In the genomic region with DNA sequence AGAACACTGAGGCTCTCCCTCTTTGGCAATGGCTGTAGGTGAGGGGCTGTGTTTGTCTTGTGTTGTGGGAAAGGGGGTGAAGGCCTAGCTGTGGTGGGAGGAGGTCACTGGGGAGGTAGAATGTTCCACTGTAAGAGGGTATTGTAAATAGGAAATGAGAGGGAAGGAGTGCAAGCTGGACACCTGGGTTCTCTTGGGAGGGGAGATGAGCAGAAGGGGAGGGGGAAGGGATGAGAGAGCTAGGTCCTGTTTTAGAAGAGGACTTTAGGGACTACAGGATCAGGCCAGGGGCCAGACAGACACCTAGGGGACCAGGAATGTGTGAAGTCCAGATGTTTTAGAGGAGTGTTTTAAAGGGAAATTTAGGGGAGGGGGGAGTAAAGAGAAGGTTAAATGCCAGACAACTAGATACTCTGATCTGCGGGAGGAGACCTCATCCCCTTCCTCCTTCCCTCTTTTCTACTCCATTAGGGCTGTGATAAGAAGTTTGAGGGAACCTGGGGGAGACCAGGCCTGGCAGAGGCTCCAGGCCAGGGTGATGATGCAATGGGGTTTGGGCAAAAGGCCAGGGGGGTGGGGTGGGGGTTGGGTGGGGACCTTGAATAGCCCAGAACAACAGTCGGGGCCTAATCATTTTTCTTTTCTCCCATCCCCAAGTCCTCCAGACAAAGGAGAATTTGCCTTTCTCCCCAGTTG, we compare ENCODE assay signal across 9 cellular contexts. TPM values are rescaled to one million over a fixed set of nuclear protein-coding genes. Genes with fewer than 3 reads are reported as not detected.
DNase-seq lines count a peak whose midpoint lies in the region; ATAC-seq and TF ChIP-seq lines count a peak whose summit lies in the region.
"Had no signal": no experiment of that assay in that cellular context is flagged by ENCODE, and none has a peak within 500 bp of the region (broad histone marks: within the 10 kb centered on the region; RNA-seq: fewer than 3 reads in every experiment).

No MANE protein-coding gene starts in this region.

- no peak for ATAC-seq in GM21825 (IDR thresholded peaks at IDR 0.05; ENCODE audit: unreplicated experiment)

- peak overlapping the region; percentile 81 for H3K4me3 ChIP-seq in SK-N-MC
- peak overlapping the region; percentile 96 for H3K4me3 ChIP-seq in epithelial cell of proximal tubule (ENCODE audit: low read depth, low read length)
- peak overlapping the region; percentile 62 for H3K4me3 ChIP-seq in retinal pigment epithelial cell (ENCODE audit: low read length)

- H3K36me3 ChIP-seq in SK-N-MC (ENCODE audit: insufficient read depth, low read length) = peaks cover 2% of the 10 kb centered on the region; the same call in 1 of the 2 replicates

- DNase-seq in EL = peak; percentile 47
- no peak for DNase-seq in SK-N-MC (ENCODE audit: low read depth, low spot score)
- no peak for DNase-seq in epithelial cell of proximal tubule (ENCODE audit: low read depth)
- no peak for DNase-seq in retinal pigment epithelial cell (ENCODE audit: low read depth)
- no peak for DNase-seq in DMS 273 treated with DMSO at 0.1 percent for 48 hours (lab: John Stamatoyannopoulos, UW)
- no peak for DNase-seq in DMS53 (lab: John Stamatoyannopoulos, UW)
- DNase-seq in NCI-H1048 (lab: John Stamatoyannopoulos, UW) = no peak
- DNase-seq: activated effector memory CD4-positive, alpha-beta T cell treated with anti-CD3 and anti-CD28 coated beads, Interleukin-2, amount 50 U/mL, for 16 hours had no signal

- H3K9me3 ChIP-seq in SK-N-MC (ENCODE audit: low read depth, low read length) = no peaks in the 10 kb centered on the region

- H3K27ac ChIP-seq in SK-N-MC = peak overlapping the region; percentile 40

- peak overlapping the region; percentile 78 for H3K9ac ChIP-seq in SK-N-MC (ENCODE audit: insufficient read length)

- TF ChIP-seq CTCF in epithelial cell of proximal tubule (conservative IDR thresholded peaks at IDR 0.05; ENCODE audit: low read depth, low read length) (no peak), retinal pigment epithelial cell (conservative IDR thresholded peaks at IDR 0.05; ENCODE audit: low read depth, low read length) (no peak)

RNA-seq across cellular contexts. Expression of a gene that starts 2.0 kb away (rescaled TPM):
- 84.4 and 116 TPM in 2 replicates for total RNA-seq in epithelial cell of proximal tubule

RNA-seq across cellular contexts. Expression of a gene that starts 32.5 kb away (rescaled TPM):
- 3.9 and 4.3 TPM in 2 replicates for total RNA-seq in epithelial cell of proximal tubule

RNA-seq across cellular contexts. Expression of a gene that starts 52.8 kb away (rescaled TPM):
- total RNA-seq in epithelial cell of proximal tubule = not detected in 2 replicates

RNA-seq across cellular contexts. Expression of a gene that starts 56.3 kb away (rescaled TPM):
- not detected in 2 replicates for total RNA-seq in epithelial cell of proximal tubule
